ENCODE assay signal across 19 cellular contexts in the genomic region with DNA sequence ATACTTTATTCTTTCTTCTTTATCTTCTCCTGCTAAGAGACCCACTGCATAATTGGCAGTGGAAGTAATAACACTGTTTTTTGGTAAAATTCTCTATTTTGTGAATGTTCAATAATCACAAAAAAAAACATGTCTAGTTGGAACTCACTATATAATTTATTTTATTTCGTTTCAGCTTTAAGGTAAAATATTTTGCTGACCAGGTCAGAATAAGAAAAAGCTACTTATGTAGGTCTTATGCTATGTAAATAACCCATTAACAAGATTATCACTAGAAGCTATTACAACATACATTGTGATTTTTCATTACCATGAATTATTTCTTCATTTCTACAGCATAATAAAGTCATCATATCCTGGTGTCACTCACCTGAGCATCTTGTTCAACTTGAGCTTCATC. TPM values are rescaled to one million over a fixed set of nuclear protein-coding genes. Genes with fewer than 3 reads are reported as not detected.
DNase-seq lines count a peak whose midpoint lies in the region; ATAC-seq, FAIRE-seq and TF ChIP-seq lines count a peak whose summit lies in the region.
"Had no signal": no experiment of that assay in that cellular context is flagged by ENCODE, and none has a peak within 500 bp of the region (broad histone marks: within the 10 kb centered on the region; RNA-seq: fewer than 3 reads in every experiment).

No MANE protein-coding gene starts in this region.

- FAIRE-seq in GM12892 (lab: Jason Lieb, UNC): no peak
- FAIRE-seq: A549, GM19239 had no signal

- H3K27me3 Mint-ChIP-seq in MCF 10A (ENCODE audit: insufficient read depth, unreplicated experiment) (no peaks in the 10 kb centered on the region), T-helper 17 cell (no peaks in the 10 kb centered on the region)
- H3K27me3 Mint-ChIP-seq: CD4-positive, alpha-beta memory T cell had no signal

- H3K79me2 ChIP-seq in smooth muscle cell (ENCODE audit: low read depth): peaks cover 65% of the 10 kb centered on the region

- H3K27ac Mint-ChIP-seq in MCF 10A (ENCODE audit: low read depth, unreplicated experiment) (peak overlapping the region; percentile 39), T-helper 17 cell (peak overlapping the region; percentile 51)
- H3K27ac Mint-ChIP-seq: CD4-positive, alpha-beta memory T cell had no signal

- H3K36me3 Mint-ChIP-seq in MCF 10A (ENCODE audit: insufficient read depth, unreplicated experiment): peaks cover 71% of the 10 kb centered on the region
- H3K36me3 Mint-ChIP-seq in T-helper 17 cell (ENCODE audit: low read depth): peaks cover 4% of the 10 kb centered on the region

- POLR2A ChIA-PET in MCF 10A (lab: Yijun Ruan, JAX): interaction anchor here (0.6 to 1.6 kb wide), 5 partner anchors 10 to 1242 kb away, joined by 3 to 5 read pairs (median 3); a partner anchor contains a TSS

- peaks cover 8% of the 10 kb centered on the region for H3F3A ChIP-seq in smooth muscle cell (ENCODE audit: low read depth)

- H2AFZ ChIP-seq in smooth muscle cell (ENCODE audit: low read depth): no peak overlapping the region
- H2AFZ ChIP-seq: GM23248 had no signal

- H3K27me3 ChIP-seq in breast epithelium: no peaks in the 10 kb centered on the region
- no peaks in the 10 kb centered on the region for H3K27me3 ChIP-seq in smooth muscle cell (ENCODE audit: low read depth)
- H3K27me3 ChIP-seq: BLaER1 had no signal

- no peak overlapping the region for H3K27ac ChIP-seq in breast epithelium
- peak overlapping the region; percentile 18 for H3K27ac ChIP-seq in smooth muscle cell (ENCODE audit: low read depth)
- H3K27ac ChIP-seq: 22Rv1, A549, BLaER1, HL-60 had no signal

- intact Hi-C loops in MCF 10A (cut with micrococcal nuclease) (no loop called here), breast epithelium (cut with DNase I; ENCODE audit: low total_unique reads) (no loop called here)

- H3K9me3 ChIP-seq in breast epithelium: no peaks in the 10 kb centered on the region
- H3K9me3 ChIP-seq in T-helper 17 cell (ENCODE audit: control insufficient read depth, low read length, poor library complexity, severe bottlenecking): no peaks in the 10 kb centered on the region
- H3K9me3 ChIP-seq in smooth muscle cell (replicated peaks; ENCODE audit: low read depth): no peaks in the 10 kb centered on the region
- H3K9me3 ChIP-seq: A549, BLaER1, HAP-1 had no signal

- no peak overlapping the region for H3K4me2 ChIP-seq in smooth muscle cell
- H3K4me2 ChIP-seq: A549, BLaER1 had no signal

- WGBS in smooth muscle cell (ENCODE audit: low lambda C conversion rate): 96% methylated on average over 1 of the region's 1 CpG

- no peak for TF ChIP-seq POLR2A in breast epithelium (IDR thresholded peaks at IDR 0.05)
- no peak for TF ChIP-seq POLR2A in GM12892 (IDR thresholded peaks at IDR 0.05; ENCODE audit: low read depth, low read length)

- H3K4me3 Mint-ChIP-seq in MCF 10A (ENCODE audit: unreplicated experiment): no peak overlapping the region
- H3K4me3 Mint-ChIP-seq in T-helper 17 cell: no peak overlapping the region
- H3K4me3 Mint-ChIP-seq: CD14-positive monocyte; CD4-positive, alpha-beta memory T cell had no signal

- CTCF ChIA-PET in MCF 10A (lab: Yijun Ruan, JAX): interaction anchor here (0.6 to 2.1 kb wide), 6 partner anchors 11 to 519 kb away, joined by 3 to 8 read pairs (median 4); no protein-coding TSS in a partner anchor

- H4K20me1 ChIP-seq in smooth muscle cell (ENCODE audit: low read depth): peaks cover 98% of the 10 kb centered on the region
- H4K20me1 ChIP-seq: BLaER1 had no signal

- no peak for ATAC-seq in T-helper 17 cell
- ATAC-seq in HG03565 (IDR thresholded peaks at IDR 0.05; ENCODE audit: unreplicated experiment): no peak
- ATAC-seq: A549 had no signal

- H3K4me1 ChIP-seq in breast epithelium (no peaks in the 10 kb centered on the region), smooth muscle cell (ENCODE audit: low read depth) (no peaks in the 10 kb centered on the region)
- H3K4me1 ChIP-seq: A549, BLaER1, HAP-1 had no signal

- H3K9me3 Mint-ChIP-seq in MCF 10A (ENCODE audit: unreplicated experiment): no peaks in the 10 kb centered on the region
- H3K9me3 Mint-ChIP-seq: CD14-positive monocyte; CD4-positive, alpha-beta memory T cell had no signal

- BruUV-seq in MCF 10A (replicated peaks; lab: Mats Ljungman, UMichigan): no TSS peak

- no peak overlapping the region for H3K9ac ChIP-seq in smooth muscle cell (ENCODE audit: low read depth)
- H3K9ac ChIP-seq: BLaER1, GM23248 had no signal

- no peak for DNase-seq in MCF 10A (ENCODE audit: unreplicated experiment)
- DNase-seq in breast epithelium (ENCODE audit: low spot score in 2 of 2): no peak
- no peak for DNase-seq in T-helper 17 cell
- no peak for DNase-seq in smooth muscle cell (lab: John Stamatoyannopoulos, UW; ENCODE audit: unreplicated experiment)
- DNase-seq in GM12892 (ENCODE audit: insufficient read length): no peak
- no peak for DNase-seq in HuH-7.5 (ENCODE audit: low spot score)
- DNase-seq: Calu3; CD4-positive, alpha-beta memory T cell; DMS79 treated with DMSO at 0.1 percent for 48 hours; GF-D8; GM23248 had no signal

- TF ChIP-seq CTCF in MCF 10A (IDR thresholded peaks at IDR 0.05; ENCODE audit: unreplicated experiment): no peak
- no peak for TF ChIP-seq CTCF in breast epithelium (IDR thresholded peaks at IDR 0.05)
- no peak for TF ChIP-seq CTCF in smooth muscle cell (IDR thresholded peaks at IDR 0.05; ENCODE audit: borderline replicate concordance, insufficient read depth, poor library complexity, severe bottlenecking)

- H3K4me1 Mint-ChIP-seq in MCF 10A (ENCODE audit: insufficient read depth, unreplicated experiment) (peaks cover 6% of the 10 kb centered on the region), T-helper 17 cell (peaks cover 6% of the 10 kb centered on the region)

- H3K36me3 ChIP-seq in breast epithelium (peaks cover 6% of the 10 kb centered on the region), smooth muscle cell (ENCODE audit: low read depth) (peaks cover 59% of the 10 kb centered on the region)

- H3K4me3 ChIP-seq in breast epithelium (no peak overlapping the region), smooth muscle cell (no peak overlapping the region)
- H3K4me3 ChIP-seq: A549, BLaER1, GM23248, HAP-1 had no signal

RNA-seq across cellular contexts. Expression of a gene that starts 19.3 kb away (rescaled TPM):
- total RNA-seq in MCF 10A (2022) (476 and 566 TPM in 2 replicates), breast epithelium (100 to 1,000 TPM; 286 to 430 (median 292) TPM), T-helper 17 cell (100 to 1,000 TPM; 103 to 108 TPM), smooth muscle cell (481 and 521 TPM in 2 replicates)
- polyA plus RNA-seq in smooth muscle cell: 586 and 597 TPM in 2 replicates
- polyA plus RNA-seq in GM12892 (2012; ENCODE audit: missing spikeins): 144 TPM
